ENCODE assay signal across 1 cellular context in the genomic region with DNA sequence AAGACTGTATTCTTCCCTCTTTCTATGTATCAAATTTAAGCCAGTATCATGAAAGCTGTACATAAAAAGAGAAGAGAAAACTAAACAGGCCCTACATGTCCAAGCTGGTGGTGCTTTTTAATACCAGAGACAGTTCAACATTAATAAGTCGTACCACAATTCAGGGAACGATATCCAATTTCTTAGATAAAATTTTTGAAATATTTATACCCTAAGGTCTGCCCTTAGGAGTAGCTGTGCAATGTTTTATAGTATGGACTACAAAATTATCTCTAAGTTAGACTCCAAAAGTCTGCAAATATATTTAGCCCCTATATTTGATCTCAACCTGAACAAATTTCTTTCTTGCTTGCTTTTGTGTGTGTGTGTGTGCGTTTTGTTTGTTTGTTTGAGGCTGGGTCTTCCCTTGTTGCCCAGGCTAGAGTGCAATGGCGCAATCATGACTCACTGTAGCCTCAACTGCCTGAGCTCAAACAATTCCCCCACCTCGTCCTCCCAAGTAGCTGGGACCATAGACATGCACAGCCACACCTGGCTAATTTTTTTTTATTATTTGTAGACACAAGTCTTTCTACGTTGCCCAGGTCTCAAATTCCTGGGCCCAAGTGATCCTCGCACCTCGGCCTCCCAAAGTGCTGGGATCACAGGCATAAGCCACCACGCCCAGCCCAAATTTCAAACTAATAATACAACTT.
A peak's percentile ranks its signal among the peaks of the same experiment; 100 is the strongest.
TF ChIP-seq lines count a peak whose summit lies in the region.

No MANE protein-coding gene starts in this region.

TF ChIP-seq in HepG2, 621 proteins besides CTCF, POLR2A, EP300 and RAD21 (continued from another document and continues in another):
- TF ChIP-seq CEBPB (IDR thresholded peaks at IDR 0.05; ENCODE audit: borderline replicate concordance, low read depth, low read length), result peak; percentile 94
- TF ChIP-seq FOSL1 (CRISPR knock-in tag; IDR thresholded peaks at IDR 0.05; ENCODE audit: borderline replicate concordance), result peak; percentile 35; the same call in 1 of the 2 replicates
- TF ChIP-seq, protein P1, sequence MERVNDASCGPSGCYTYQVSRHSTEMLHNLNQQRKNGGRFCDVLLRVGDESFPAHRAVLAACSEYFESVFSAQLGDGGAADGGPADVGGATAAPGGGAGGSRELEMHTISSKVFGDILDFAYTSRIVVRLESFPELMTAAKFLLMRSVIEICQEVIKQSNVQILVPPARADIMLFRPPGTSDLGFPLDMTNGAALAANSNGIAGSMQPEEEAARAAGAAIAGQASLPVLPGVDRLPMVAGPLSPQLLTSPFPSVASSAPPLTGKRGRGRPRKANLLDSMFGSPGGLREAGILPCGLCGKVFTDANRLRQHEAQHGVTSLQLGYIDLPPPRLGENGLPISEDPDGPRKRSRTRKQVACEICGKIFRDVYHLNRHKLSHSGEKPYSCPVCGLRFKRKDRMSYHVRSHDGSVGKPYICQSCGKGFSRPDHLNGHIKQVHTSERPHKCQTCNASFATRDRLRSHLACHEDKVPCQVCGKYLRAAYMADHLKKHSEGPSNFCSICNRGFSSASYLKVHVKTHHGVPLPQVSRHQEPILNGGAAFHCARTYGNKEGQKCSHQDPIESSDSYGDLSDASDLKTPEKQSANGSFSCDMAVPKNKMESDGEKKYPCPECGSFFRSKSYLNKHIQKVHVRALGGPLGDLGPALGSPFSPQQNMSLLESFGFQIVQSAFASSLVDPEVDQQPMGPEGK (CRISPR knock-in tag; IDR thresholded peaks at IDR 0.05), result peak; percentile 26; the same call in 1 of the 2 replicates
- TF ChIP-seq ZNF800 (CRISPR knock-in tag; IDR thresholded peaks at IDR 0.05), result no peak
- TF ChIP-seq THAP11 (CRISPR knock-in tag; IDR thresholded peaks at IDR 0.05), result peak; percentile 29; the same call in 1 of the 2 replicates
- TF ChIP-seq AHDC1 (CRISPR knock-in tag; IDR thresholded peaks at IDR 0.05; ENCODE audit: borderline replicate concordance), result peak; percentile 60; the same call in 1 of the 2 replicates
- peak; percentile 12; the same call in 1 of the 2 replicates for TF ChIP-seq ARID3A (IDR thresholded peaks at IDR 0.05; ENCODE audit: low read depth, low read length)
- TF ChIP-seq FOXK1 (CRISPR knock-in tag; IDR thresholded peaks at IDR 0.05; ENCODE audit: borderline replicate concordance, low read depth), result peak; percentile 35; the same call in 1 of the 2 replicates
- peak; percentile 26; the same call in 1 of the 2 replicates for TF ChIP-seq ZNF460 (CRISPR knock-in tag; IDR thresholded peaks at IDR 0.05; ENCODE audit: borderline replicate concordance)
- TF ChIP-seq KDM6A (CRISPR knock-in tag; IDR thresholded peaks at IDR 0.05; ENCODE audit: low read depth), result no peak
- TF ChIP-seq JUNB (CRISPR knock-in tag; IDR thresholded peaks at IDR 0.05; ENCODE audit: borderline replicate concordance), result peak; percentile 69; the same call in 1 of the 2 replicates
- TF ChIP-seq TEAD3 (CRISPR knock-in tag; optimal IDR thresholded peaks at IDR 0.05; ENCODE audit: borderline replicate concordance), result peak; percentile 43
- no peak for TF ChIP-seq SOX6 (IDR thresholded peaks at IDR 0.05)
- TF ChIP-seq SOX6 (CRISPR knock-in tag; IDR thresholded peaks at IDR 0.05), result peak; percentile 76
- TF ChIP-seq ELF3 (CRISPR knock-in tag; IDR thresholded peaks at IDR 0.05), result peak; percentile 43; the same call in 1 of the 2 replicates
- 0 out of 2 replicates have a peak, but pooled peaks have one; percentile 22 for TF ChIP-seq RARA (CRISPR knock-in tag; IDR thresholded peaks at IDR 0.05)
- TF ChIP-seq CEBPG (CRISPR knock-in tag; IDR thresholded peaks at IDR 0.05), result peak; percentile 88
- no peak for TF ChIP-seq KLF11 (CRISPR knock-in tag; IDR thresholded peaks at IDR 0.05)
- TF ChIP-seq SP5 (CRISPR knock-in tag; IDR thresholded peaks at IDR 0.05; ENCODE audit: borderline replicate concordance, low read depth), result 0 out of 2 replicates have a peak, but pooled peaks have one; percentile 15
- peak; percentile 54; the same call in 1 of the 2 replicates for TF ChIP-seq MYPOP (CRISPR knock-in tag; IDR thresholded peaks at IDR 0.05)
- peak; percentile 77 for TF ChIP-seq SALL1 (CRISPR knock-in tag; IDR thresholded peaks at IDR 0.05)
- TF ChIP-seq, protein P2, sequence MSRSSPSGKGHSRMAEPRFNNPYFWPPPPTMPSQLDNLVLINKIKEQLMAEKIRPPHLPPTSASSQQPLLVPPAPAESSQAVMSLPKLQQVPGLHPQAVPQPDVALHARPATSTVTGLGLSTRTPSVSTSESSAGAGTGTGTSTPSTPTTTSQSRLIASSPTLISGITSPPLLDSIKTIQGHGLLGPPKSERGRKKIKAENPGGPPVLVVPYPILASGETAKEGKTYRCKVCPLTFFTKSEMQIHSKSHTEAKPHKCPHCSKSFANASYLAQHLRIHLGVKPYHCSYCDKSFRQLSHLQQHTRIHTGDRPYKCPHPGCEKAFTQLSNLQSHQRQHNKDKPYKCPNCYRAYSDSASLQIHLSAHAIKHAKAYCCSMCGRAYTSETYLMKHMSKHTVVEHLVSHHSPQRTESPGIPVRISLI (CRISPR knock-in tag; IDR thresholded peaks at IDR 0.05; ENCODE audit: borderline replicate concordance), result peak; percentile 45; the same call in 1 of the 2 replicates
- TF ChIP-seq, protein P3, sequence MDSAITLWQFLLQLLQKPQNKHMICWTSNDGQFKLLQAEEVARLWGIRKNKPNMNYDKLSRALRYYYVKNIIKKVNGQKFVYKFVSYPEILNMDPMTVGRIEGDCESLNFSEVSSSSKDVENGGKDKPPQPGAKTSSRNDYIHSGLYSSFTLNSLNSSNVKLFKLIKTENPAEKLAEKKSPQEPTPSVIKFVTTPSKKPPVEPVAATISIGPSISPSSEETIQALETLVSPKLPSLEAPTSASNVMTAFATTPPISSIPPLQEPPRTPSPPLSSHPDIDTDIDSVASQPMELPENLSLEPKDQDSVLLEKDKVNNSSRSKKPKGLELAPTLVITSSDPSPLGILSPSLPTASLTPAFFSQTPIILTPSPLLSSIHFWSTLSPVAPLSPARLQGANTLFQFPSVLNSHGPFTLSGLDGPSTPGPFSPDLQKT (CRISPR knock-in tag; IDR thresholded peaks at IDR 0.05; ENCODE audit: borderline replicate concordance), result no peak
- TF ChIP-seq ATF7 (IDR thresholded peaks at IDR 0.05), result 0 out of 2 replicates have a peak, but pooled peaks have one; percentile 11
- no peak for TF ChIP-seq ATF7 (CRISPR knock-in tag; IDR thresholded peaks at IDR 0.05)
- peak; percentile 16; the same call in 1 of the 2 replicates for TF ChIP-seq ZNF121 (CRISPR knock-in tag; IDR thresholded peaks at IDR 0.05)
- no peak for TF ChIP-seq TRIM24 (CRISPR knock-in tag; IDR thresholded peaks at IDR 0.05)
- peak; percentile 56; the same call in 1 of the 2 replicates for TF ChIP-seq SOX5 (CRISPR knock-in tag; IDR thresholded peaks at IDR 0.05; ENCODE audit: borderline replicate concordance)
- peak in 1 of 2 experiments; percentile 71; a peak in 1 of 4 replicates for TF ChIP-seq ATF4 (CRISPR knock-in tag; IDR thresholded peaks at IDR 0.05)
- TF ChIP-seq PRPF4 (IDR thresholded peaks at IDR 0.05; ENCODE audit: low read depth, low read length, poor library complexity, severe bottlenecking), result no peak
- TF ChIP-seq JUND (CRISPR knock-in tag; IDR thresholded peaks at IDR 0.05), result peak; percentile 85
- TF ChIP-seq, protein P4, sequence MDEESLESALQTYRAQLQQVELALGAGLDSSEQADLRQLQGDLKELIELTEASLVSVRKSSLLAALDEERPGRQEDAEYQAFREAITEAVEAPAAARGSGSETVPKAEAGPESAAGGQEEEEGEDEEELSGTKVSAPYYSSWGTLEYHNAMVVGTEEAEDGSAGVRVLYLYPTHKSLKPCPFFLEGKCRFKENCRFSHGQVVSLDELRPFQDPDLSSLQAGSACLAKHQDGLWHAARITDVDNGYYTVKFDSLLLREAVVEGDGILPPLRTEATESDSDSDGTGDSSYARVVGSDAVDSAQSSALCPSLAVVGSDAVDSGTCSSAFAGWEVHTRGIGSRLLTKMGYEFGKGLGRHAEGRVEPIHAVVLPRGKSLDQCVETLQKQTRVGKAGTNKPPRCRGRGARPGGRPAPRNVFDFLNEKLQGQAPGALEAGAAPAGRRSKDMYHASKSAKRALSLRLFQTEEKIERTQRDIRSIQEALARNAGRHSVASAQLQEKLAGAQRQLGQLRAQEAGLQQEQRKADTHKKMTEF (CRISPR knock-in tag; IDR thresholded peaks at IDR 0.05), result no peak
- no peak for TF ChIP-seq TMF1 (CRISPR knock-in tag; IDR thresholded peaks at IDR 0.05; ENCODE audit: low read depth)
- TF ChIP-seq, protein P5, sequence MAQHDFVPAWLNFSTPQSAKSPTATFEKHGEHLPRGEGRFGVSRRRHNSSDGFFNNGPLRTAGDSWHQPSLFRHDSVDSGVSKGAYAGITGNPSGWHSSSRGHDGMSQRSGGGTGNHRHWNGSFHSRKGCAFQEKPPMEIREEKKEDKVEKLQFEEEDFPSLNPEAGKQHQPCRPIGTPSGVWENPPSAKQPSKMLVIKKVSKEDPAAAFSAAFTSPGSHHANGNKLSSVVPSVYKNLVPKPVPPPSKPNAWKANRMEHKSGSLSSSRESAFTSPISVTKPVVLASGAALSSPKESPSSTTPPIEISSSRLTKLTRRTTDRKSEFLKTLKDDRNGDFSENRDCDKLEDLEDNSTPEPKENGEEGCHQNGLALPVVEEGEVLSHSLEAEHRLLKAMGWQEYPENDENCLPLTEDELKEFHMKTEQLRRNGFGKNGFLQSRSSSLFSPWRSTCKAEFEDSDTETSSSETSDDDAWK (CRISPR knock-in tag; IDR thresholded peaks at IDR 0.05), result no peak
